In genomic region chr3:195905970-195906864, GRCh38 we compare ENCODE assay signal across 8 cellular contexts. TPM values are rescaled to one million over a fixed set of nuclear protein-coding genes. Genes with fewer than 3 reads are reported as not detected.
DNase-seq lines count a peak whose midpoint lies in the region; ATAC-seq and TF ChIP-seq lines count a peak whose summit lies in the region.

No MANE protein-coding gene starts in this region.

- peaks cover 8% of the 10 kb centered on the region for H3K27me3 Mint-ChIP-seq in brain
- peaks cover 11% of the 10 kb centered on the region for H3K27me3 Mint-ChIP-seq in neural progenitor cell (ENCODE audit: insufficient read depth, low read depth)

- H3K4me1 ChIP-seq in DOHH2 (ENCODE audit: control insufficient read depth, low read length) = peaks cover 50% of the 10 kb centered on the region
- peaks cover 11% of the 10 kb centered on the region for H3K4me1 ChIP-seq in neural progenitor cell

- H4K20me1 ChIP-seq in DOHH2 (ENCODE audit: control insufficient read depth, insufficient read depth, low read depth, low read length) (no peaks in the 10 kb centered on the region), neural progenitor cell (ENCODE audit: low read depth) (peaks cover 53% of the 10 kb centered on the region)

- no peak overlapping the region for H2AFZ ChIP-seq in neural progenitor cell (replicated peaks)

- H3K27ac Mint-ChIP-seq in brain (peak overlapping the region in 2 of 5 experiments; percentile 58 to 70), neural progenitor cell (no peak overlapping the region)

- H3K9ac ChIP-seq in neural progenitor cell = no peak overlapping the region

- H3F3A ChIP-seq in DOHH2 (ENCODE audit: control insufficient read depth, insufficient read depth) (peaks cover 9% of the 10 kb centered on the region), neural progenitor cell (ENCODE audit: low read depth) (peaks cover 16% of the 10 kb centered on the region)

- H3K9me2 ChIP-seq in DOHH2 (replicated peaks; ENCODE audit: control insufficient read depth, low read length) = no peaks in the 10 kb centered on the region

- H3K27ac ChIP-seq in DOHH2 (ENCODE audit: low read depth, low read length) (no peak overlapping the region), neural progenitor cell (no peak overlapping the region)

- H3K79me2 ChIP-seq in DOHH2 (ENCODE audit: control insufficient read depth, low read length) (no peaks in the 10 kb centered on the region; the same call in 1 of the 2 replicates), neural progenitor cell (ENCODE audit: low read depth) (peaks cover 77% of the 10 kb centered on the region)

- ATAC-seq in HG02642 (IDR thresholded peaks at IDR 0.05; ENCODE audit: poor library complexity, unreplicated experiment) (no peak), GM18909 (IDR thresholded peaks at IDR 0.05; ENCODE audit: poor library complexity, unreplicated experiment) (no peak)

- DNase-seq in NCI-H1105 (lab: John Stamatoyannopoulos, UW) (peak; percentile 74), neural progenitor cell (ENCODE audit: low spot score) (no peak), islet precursor cell (no peak), pons (ENCODE audit: low spot score) (no peak)

- H3K9me3 ChIP-seq in DOHH2 (ENCODE audit: control insufficient read depth, insufficient read depth, low read length) = no peaks in the 10 kb centered on the region
- no peaks in the 10 kb centered on the region for H3K9me3 ChIP-seq in neural progenitor cell (ENCODE audit: low read depth)

- H3K4me3 ChIP-seq in DOHH2 (ENCODE audit: low read length) (peak overlapping the region; percentile 66; the same call in 1 of the 2 replicates), neural progenitor cell (no peak overlapping the region)

- peaks cover 13% of the 10 kb centered on the region for H3K36me3 Mint-ChIP-seq in brain
- peaks cover 4% of the 10 kb centered on the region for H3K36me3 Mint-ChIP-seq in neural progenitor cell

- H3K4me3 Mint-ChIP-seq in brain (peak overlapping the region; percentile 8 to 93 (median 90)), neural progenitor cell (peak overlapping the region; percentile 56)

- H3K9me3 Mint-ChIP-seq in brain (peaks cover 0 to 2% (median 0%) of the 10 kb centered on the region in 5 experiments), neural progenitor cell (no peaks in the 10 kb centered on the region)

- H3K36me3 ChIP-seq in DOHH2 (ENCODE audit: control insufficient read depth, low read length) (no peaks in the 10 kb centered on the region), neural progenitor cell (no peaks in the 10 kb centered on the region)

- TF ChIP-seq CTCF in DOHH2 (IDR thresholded peaks at IDR 0.05; ENCODE audit: low read depth, low read length, poor library complexity, severe bottlenecking) = no peak
- no peak for TF ChIP-seq CTCF in brain (conservative IDR thresholded peaks at IDR 0.05)
- TF ChIP-seq CTCF in neural progenitor cell (IDR thresholded peaks at IDR 0.05) = no peak

- peak overlapping the region; percentile 76 for H3K4me2 ChIP-seq in DOHH2 (ENCODE audit: low read length)
- H3K4me2 ChIP-seq in neural progenitor cell = no peak overlapping the region

- peaks cover 22% of the 10 kb centered on the region for H3K27me3 ChIP-seq in DOHH2 (ENCODE audit: control insufficient read depth, low read length)
- peaks cover 28% of the 10 kb centered on the region for H3K27me3 ChIP-seq in neural progenitor cell

- H3K4me1 Mint-ChIP-seq in brain (peaks cover 44% of the 10 kb centered on the region), neural progenitor cell (peaks cover 36% of the 10 kb centered on the region)

RNA-seq across cellular contexts. Expression of gene TNK2, which starts 2.1 kb away (rescaled TPM):
- polyA plus RNA-seq in brain (ENCODE audit: insufficient read depth, low read depth, low replicate concordance) = 59.9 TPM
- total RNA-seq in neural progenitor cell (ENCODE audit: low replicate concordance) = 5.4 and 19.0 TPM in 2 replicates
